ENCODE assay signal across 8 cellular contexts in genomic region chr7:63105978-63106377, GRCh38.
"Had no signal": no experiment of that assay in that cellular context is flagged by ENCODE, and none has a peak within 500 bp of the region (broad histone marks: within the 10 kb centered on the region; RNA-seq: fewer than 3 reads in every experiment).

No MANE protein-coding gene starts in this region.

- ATAC-seq: GM12878 had no signal

- H3K4me3 ChIP-seq: GM12878 had no signal

- DNase-seq: GDM1, GF-D8 had no signal

- FAIRE-seq: G401.6, GM12878, GM12891, GM12892, GM18507, GM19239 had no signal
